ENCODE assay signal across 32 cellular contexts in the genomic region with DNA sequence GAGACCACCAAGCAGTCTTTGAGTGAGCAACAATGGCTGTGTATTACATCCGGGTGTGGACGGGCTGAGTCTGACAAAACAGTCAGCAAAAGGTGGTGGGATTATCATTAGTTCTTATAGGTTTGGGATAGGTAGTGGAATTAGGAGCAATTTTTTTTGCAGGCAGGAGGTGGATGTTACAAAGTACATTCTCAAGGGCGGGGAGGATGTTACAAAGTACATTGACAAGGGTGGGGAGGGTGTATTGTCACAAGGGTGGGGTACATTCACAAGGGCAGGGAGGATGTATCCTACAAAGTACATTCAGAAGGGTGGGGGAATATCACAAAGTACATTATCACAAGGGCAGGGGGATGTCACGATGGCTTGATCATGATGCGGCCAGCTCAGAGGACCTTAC.
"Had no signal": no experiment of that assay in that cellular context is flagged by ENCODE, and none has a peak within 500 bp of the region (broad histone marks: within the 10 kb centered on the region; RNA-seq: fewer than 3 reads in every experiment).

No MANE protein-coding gene starts in this region.

- H3K9me3 ChIP-seq: adrenal gland, ascending aorta, breast epithelium had no signal

- H3K27me3 ChIP-seq: adrenal gland, ascending aorta, body of pancreas, brain microvascular endothelial cell, breast epithelium, cardiac muscle cell had no signal

- H3K4me3 ChIP-seq: adrenal gland, ascending aorta, body of pancreas, breast epithelium, cardiac muscle cell had no signal

- DNase-seq: activated effector memory CD4-positive, alpha-beta T cell treated with anti-CD3 and anti-CD28 coated beads, Interleukin-2, amount 50 U/mL, for 16 hours; activated effector memory CD4-positive, alpha-beta T cell treated with Interleukin-2 at 50 U/mL for 16 hours; activated gamma-delta T cell; activated gamma-delta T cell treated with Interleukin-2 at 50 U/mL for 16 hours; activated naive CD4-positive, alpha-beta T cell; activated naive CD4-positive, alpha-beta T cell treated with anti-CD3 and anti-CD28 coated beads for 36 hours; activated naive CD4-positive, alpha-beta T cell treated with anti-CD3 and anti-CD28 coated beads, Interleukin-2, amount 10 ng/mL, durations not matched to agents 7 days and 5 days; activated naive CD4-positive, alpha-beta T cell treated with anti-CD3 and anti-CD28 coated beads, Interleukin-2, amount 50 U/mL, for 16 hours; activated naive CD4-positive, alpha-beta T cell treated with Interleukin-2 at 50 U/mL for 16 hours; activated naive CD8-positive, alpha-beta T cell treated with anti-CD3 and anti-CD28 coated beads for 36 hours; activated naive CD8-positive, alpha-beta T cell treated with anti-CD3 and anti-CD28 coated beads, Interleukin-2, amount 10 ng/mL, durations not matched to agents 7 days and 5 days; activated naive CD8-positive, alpha-beta T cell treated with anti-CD3 and anti-CD28 coated beads, Interleukin-2, amount 50 U/mL, for 24 hours; activated T-cell treated with anti-CD3 and anti-CD28 coated beads, Interleukin-2, amount 50 U/mL, for 4 hours; activated T-cell treated with anti-CD3 and anti-CD28 coated beads, Interleukin-2, amount 50 U/mL, for 48 hours; activated T-cell treated with anti-CD3 and anti-CD28 coated beads, Interleukin-2, amount 50 U/mL, for 72 hours; adrenal gland; amniotic stem cell; amygdala; anterior cingulate cortex; aorta; body of pancreas; brain microvascular endothelial cell; caudate nucleus; central memory CD4-positive, alpha-beta T cell; cerebellar nuclear complex had no signal

- FAIRE-seq: astrocyte, bronchial epithelial cell had no signal

- H3K36me3 ChIP-seq: breast epithelium had no signal

- ATAC-seq: activated naive CD4-positive, alpha-beta T cell treated with anti-CD3 and anti-CD28 coated beads, Interleukin-2, amount 50 U/mL, for 72 hours; activated naive CD8-positive, alpha-beta T cell treated with anti-CD3 and anti-CD28 coated beads, Interleukin-2, amount 50 U/mL, for 24 hours; activated T-cell treated with anti-CD3 and anti-CD28 coated beads, Interleukin-2, amount 50 U/mL, for 4 hours; activated T-cell treated with anti-CD3 and anti-CD28 coated beads, Interleukin-2, amount 50 U/mL, for 72 hours; activated T-helper 17 cell treated with anti-CD3 and anti-CD28 coated beads, Interleukin-2, amount 50 U/mL, for 72 hours; body of pancreas had no signal

- H3K4me1 ChIP-seq: adrenal gland, ascending aorta, body of pancreas, breast epithelium had no signal

- H3K27ac ChIP-seq: adrenal gland, ascending aorta, body of pancreas, brain microvascular endothelial cell, breast epithelium, cardiac muscle cell had no signal
